8 cellular contexts compared by ENCODE assay signal in genomic region chr19:58439576-58440554, GRCh38. TPM values are rescaled to one million over a fixed set of nuclear protein-coding genes. Genes with fewer than 3 reads are reported as not detected.
DNase-seq lines count a peak whose midpoint lies in the region; ATAC-seq and TF ChIP-seq lines count a peak whose summit lies in the region.

Gene ZNF132, minus strand, starts transcription at chr19:58440153. Its CDS starts 332 bp downstream, at chr19:58439821.

- H3K27me3 Mint-ChIP-seq in neural crest cell (ENCODE audit: low read depth) = peaks cover 5% of the 10 kb centered on the region
- no peaks in the 10 kb centered on the region for H3K27me3 Mint-ChIP-seq in stimulated activated naive CD8-positive, alpha-beta T cell treated with anti-CD3 and anti-CD28 coated beads, Interleukin-15, Interleukin-2, amounts not matched to agents 100 ng/mL and 50 ng/mL, for 24 hours

- peaks cover 27% of the 10 kb centered on the region for H3K9me3 Mint-ChIP-seq in neural crest cell
- H3K9me3 Mint-ChIP-seq in stimulated activated naive CD8-positive, alpha-beta T cell treated with anti-CD3 and anti-CD28 coated beads, Interleukin-15, Interleukin-2, amounts not matched to agents 100 ng/mL and 50 ng/mL, for 24 hours = peaks cover 45% of the 10 kb centered on the region

- peak within 1 kb of the TSS; percentile 67 for H3K4me3 Mint-ChIP-seq in neural crest cell
- peak within 1 kb of the TSS; percentile 86 for H3K4me3 Mint-ChIP-seq in stimulated activated naive CD8-positive, alpha-beta T cell treated with anti-CD3 and anti-CD28 coated beads, Interleukin-15, Interleukin-2, amounts not matched to agents 100 ng/mL and 50 ng/mL, for 24 hours

- peak; percentile 99 for DNase-seq in AG08395 (ENCODE audit: low spot score)
- DNase-seq in activated gamma-delta T cell treated with Interleukin-2 at 50 U/mL for 16 hours = peak; percentile 93
- peak; percentile 100 for DNase-seq in foreskin fibroblast
- peak; percentile 9 for DNase-seq in neural crest cell (ENCODE audit: low read depth, low spot score)

- TF ChIP-seq CTCF in foreskin fibroblast (IDR thresholded peaks at IDR 0.05; ENCODE audit: low read depth, low read length) (no peak), neural crest cell (conservative IDR thresholded peaks at IDR 0.05) (no peak)

- H3K36me3 Mint-ChIP-seq in neural crest cell (ENCODE audit: low read depth) = peaks cover 35% of the 10 kb centered on the region
- H3K36me3 Mint-ChIP-seq in stimulated activated naive CD8-positive, alpha-beta T cell treated with anti-CD3 and anti-CD28 coated beads, Interleukin-15, Interleukin-2, amounts not matched to agents 100 ng/mL and 50 ng/mL, for 24 hours (ENCODE audit: low read depth) = peaks cover 54% of the 10 kb centered on the region

- no peaks in the 10 kb centered on the region for H3K4me1 Mint-ChIP-seq in neural crest cell
- peaks cover 28% of the 10 kb centered on the region for H3K4me1 Mint-ChIP-seq in stimulated activated naive CD8-positive, alpha-beta T cell treated with anti-CD3 and anti-CD28 coated beads, Interleukin-15, Interleukin-2, amounts not matched to agents 100 ng/mL and 50 ng/mL, for 24 hours (ENCODE audit: low read depth)

- H3K4me3 ChIP-seq in foreskin fibroblast (ENCODE audit: low read depth in 1 of 2, low read length in 2 of 2) = peak within 1 kb of the TSS; percentile 76 to 85

- TF ChIP-seq POLR2A in GM19099 (IDR thresholded peaks at IDR 0.05; ENCODE audit: extremely low read depth, insufficient read length, low read depth) = peak; percentile 72

- ATAC-seq in HG03439 (IDR thresholded peaks at IDR 0.05; ENCODE audit: unreplicated experiment) = peak; percentile 87

- H3K27ac Mint-ChIP-seq in neural crest cell (ENCODE audit: unreplicated experiment) = no peak within 1 kb of the TSS
- peak within 1 kb of the TSS; percentile 92 for H3K27ac Mint-ChIP-seq in stimulated activated naive CD8-positive, alpha-beta T cell treated with anti-CD3 and anti-CD28 coated beads, Interleukin-15, Interleukin-2, amounts not matched to agents 100 ng/mL and 50 ng/mL, for 24 hours

TF ChIP-seq in PFSK-1, 5 proteins besides CTCF, POLR2A, EP300 and RAD21:
- TF ChIP-seq REST (IDR thresholded peaks at IDR 0.05; ENCODE audit: insufficient read depth in 1 of 2, low read depth in 2 of 2, low read length in 2 of 2) (no peak), FOXP2 (optimal IDR thresholded peaks at IDR 0.05; ENCODE audit: borderline replicate concordance, extremely low read depth, extremely low read length, insufficient read depth) (peak; percentile 28), TAF1 (IDR thresholded peaks at IDR 0.05; ENCODE audit: borderline replicate concordance, insufficient read depth, low read length) (peak; percentile 80; the same call in 1 of the 2 replicates), SIN3A (IDR thresholded peaks at IDR 0.05; ENCODE audit: borderline replicate concordance, insufficient read depth, low read length) (no peak), POLR2AphosphoS5 (IDR thresholded peaks at IDR 0.05; ENCODE audit: low read depth, low read length) (peak; percentile 75)
TF ChIP-seq in PFSK-1: peak in this region for 3.

RNA-seq across cellular contexts. Expression of gene ZNF132, which starts in this region (rescaled TPM):
- 2.1 TPM for polyA plus RNA-seq in PFSK-1 (2012; ENCODE audit: insufficient read length, low read depth)
- total RNA-seq in neural crest cell = 0.28 and 0.52 TPM in 2 replicates

Comparison
In these comparisons a context has a peak if more than half of its experiments do, and no peak if none do; other contexts are left out.
1. Peak in every context shown above with its lines: DNase-seq, ATAC-seq and H3K4me3 ChIP-seq.
2. Peak in DNase-seq in neural crest cell; RNA of the gene not detected or under 1 TPM.
3. DNase-seq: peak in every context shown above with its lines; median percentile 100 in foreskin fibroblast; 99 in AG08395; 93 in activated gamma-delta T cell treated with Interleukin-2 at 50 U/mL for 16 hours; 9 in neural crest cell.